Comparison of ENCODE assay signal across 1 cellular context in genomic region chr2:11092693-11093335, GRCh38.
TF ChIP-seq lines count a peak whose summit lies in the region.

No MANE protein-coding gene starts in this region.

TF ChIP-seq in HepG2, 621 proteins besides CTCF, POLR2A, EP300 and RAD21 (continued from another document):
- TF ChIP-seq JARID2 (CRISPR knock-in tag; IDR thresholded peaks at IDR 0.05; ENCODE audit: insufficient replicate concordance) = no peak
